In genomic region chr10:57049096-57049495, GRCh38 we compare ENCODE assay signal across 13 cellular contexts.
DNase-seq lines count a peak whose midpoint lies in the region; ATAC-seq and TF ChIP-seq lines count a peak whose summit lies in the region.
"Had no signal": no experiment of that assay in that cellular context is flagged by ENCODE, and none has a peak within 500 bp of the region (broad histone marks: within the 10 kb centered on the region; RNA-seq: fewer than 3 reads in every experiment).

No MANE protein-coding gene starts in this region.

- H3K36me3 Mint-ChIP-seq in endodermal cell (ENCODE audit: low read depth) = no peaks in the 10 kb centered on the region
- H3K36me3 Mint-ChIP-seq in immature natural killer cell = no peaks in the 10 kb centered on the region
- no peaks in the 10 kb centered on the region for H3K36me3 Mint-ChIP-seq in activated T-helper 17 cell treated with anti-CD3 and anti-CD28 coated beads, Interleukin-2, amount 50 U/mL, for 72 hours (ENCODE audit: low read depth)
- H3K36me3 Mint-ChIP-seq: CD4-positive, alpha-beta memory T cell had no signal

- H3K9me3 ChIP-seq in endodermal cell (ENCODE audit: control insufficient read depth, low read length) = peaks cover 5% of the 10 kb centered on the region
- H3K9me3 ChIP-seq in BE2C = no peaks in the 10 kb centered on the region

- no peaks in the 10 kb centered on the region for H3K27me3 Mint-ChIP-seq in endodermal cell (ENCODE audit: insufficient read depth)
- H3K27me3 Mint-ChIP-seq in immature natural killer cell (ENCODE audit: low read depth in 3 of 3) = no peaks in the 10 kb centered on the region
- no peaks in the 10 kb centered on the region for H3K27me3 Mint-ChIP-seq in activated T-helper 17 cell treated with anti-CD3 and anti-CD28 coated beads, Interleukin-2, amount 50 U/mL, for 72 hours
- H3K27me3 Mint-ChIP-seq: B cell; CD4-positive, alpha-beta memory T cell had no signal

- H3K27ac Mint-ChIP-seq in endodermal cell (peak overlapping the region; percentile 31), immature natural killer cell (no peak overlapping the region)
- H3K27ac Mint-ChIP-seq in activated T-helper 17 cell treated with anti-CD3 and anti-CD28 coated beads, Interleukin-2, amount 50 U/mL, for 72 hours = no peak overlapping the region
- H3K27ac Mint-ChIP-seq: B cell; CD4-positive, alpha-beta memory T cell had no signal

- no peak overlapping the region for H3K4me3 ChIP-seq in endodermal cell (ENCODE audit: low read length)
- no peak overlapping the region for H3K4me3 ChIP-seq in BE2C (ENCODE audit: low read depth, low read length)

- peaks cover 13% of the 10 kb centered on the region for H3K4me1 ChIP-seq in endodermal cell (ENCODE audit: control insufficient read depth, insufficient read depth, low read length)
- no peaks in the 10 kb centered on the region for H3K4me1 ChIP-seq in BE2C

- H3K4me1 Mint-ChIP-seq in endodermal cell (peaks cover 18% of the 10 kb centered on the region), immature natural killer cell (no peaks in the 10 kb centered on the region)
- H3K4me1 Mint-ChIP-seq in activated T-helper 17 cell treated with anti-CD3 and anti-CD28 coated beads, Interleukin-2, amount 50 U/mL, for 72 hours = no peaks in the 10 kb centered on the region
- H3K4me1 Mint-ChIP-seq: B cell; CD4-positive, alpha-beta memory T cell had no signal

- H3K27me3 ChIP-seq in endodermal cell (ENCODE audit: control insufficient read depth, insufficient read depth, low read length, poor library complexity, severe bottlenecking) (no peaks in the 10 kb centered on the region), BE2C (no peaks in the 10 kb centered on the region)

- DNase-seq in NCI-H69 (lab: John Stamatoyannopoulos, UW) = peak; percentile 1
- DNase-seq in endodermal cell = peak; percentile 54
- peak; percentile 1 for DNase-seq in left kidney (ENCODE audit: low read depth, low spot score)
- no peak for DNase-seq in immature natural killer cell
- no peak for DNase-seq in GM10266 (ENCODE audit: extremely low spot score)
- DNase-seq in BE2C = no peak
- DNase-seq: CD4-positive, alpha-beta memory T cell; DMS79 had no signal

- TF ChIP-seq CTCF in endodermal cell (conservative IDR thresholded peaks at IDR 0.05) = no peak
- TF ChIP-seq CTCF in GM10266 (IDR thresholded peaks at IDR 0.05; ENCODE audit: control insufficient read depth, insufficient read depth, low read depth, missing control alignments) = no peak
- TF ChIP-seq CTCF in BE2C (IDR thresholded peaks at IDR 0.05; ENCODE audit: low read depth, low read length) = no peak

- no peak overlapping the region for H3K4me3 Mint-ChIP-seq in endodermal cell
- no peak overlapping the region for H3K4me3 Mint-ChIP-seq in immature natural killer cell
- no peak overlapping the region for H3K4me3 Mint-ChIP-seq in activated T-helper 17 cell treated with anti-CD3 and anti-CD28 coated beads, Interleukin-2, amount 50 U/mL, for 72 hours
- H3K4me3 Mint-ChIP-seq: B cell; CD4-positive, alpha-beta memory T cell had no signal

- 83 to 100% methylated on average over 1 to 2 of the region's 2 CpGs for WGBS in endodermal cell (ENCODE audit: insufficient coverage in 1 of 2, insufficient read length in 1 of 2), 2 experiments

- H3K9ac ChIP-seq in endodermal cell (ENCODE audit: extremely low read depth, low read length, poor library complexity, severe bottlenecking) = no peak overlapping the region

- no peak overlapping the region for H3K27ac ChIP-seq in endodermal cell (ENCODE audit: low read depth, low read length)
- H3K27ac ChIP-seq: C4-2B, HL-60 had no signal

- H3K36me3 ChIP-seq in endodermal cell (ENCODE audit: control insufficient read depth, insufficient read depth, low read length) = no peaks in the 10 kb centered on the region
- no peaks in the 10 kb centered on the region for H3K36me3 ChIP-seq in BE2C

- no peak for ATAC-seq in activated T-helper 17 cell treated with anti-CD3 and anti-CD28 coated beads, Interleukin-2, amount 50 U/mL, for 72 hours (replicated peaks)
- ATAC-seq: HCT116 had no signal

- H3K9me3 Mint-ChIP-seq in endodermal cell (peaks cover 7% of the 10 kb centered on the region), immature natural killer cell (peaks cover 10 to 43% (median 24%) of the 10 kb centered on the region in 6 donors)
- H3K9me3 Mint-ChIP-seq in activated T-helper 17 cell treated with anti-CD3 and anti-CD28 coated beads, Interleukin-2, amount 50 U/mL, for 72 hours = peaks cover 22% of the 10 kb centered on the region

Comparison
In these comparisons a context has a peak if more than half of its experiments do, and no peak if none do; other contexts are left out.
1. DNase-seq: peak in NCI-H69 (single experiment), endodermal cell (single experiment) and left kidney (single experiment); none in immature natural killer cell (0 of 3), GM10266 (single experiment) and BE2C (single experiment).